ENCODE assay signal across 17 cellular contexts in genomic region chr6:153436346-153436745, GRCh38.
DNase-seq lines count a peak whose midpoint lies in the region; ATAC-seq, FAIRE-seq and TF ChIP-seq lines count a peak whose summit lies in the region.
"Had no signal": no experiment of that assay in that cellular context is flagged by ENCODE, and none has a peak within 500 bp of the region (broad histone marks: within the 10 kb centered on the region; RNA-seq: fewer than 3 reads in every experiment).

No MANE protein-coding gene starts in this region.

- H3K79me2 ChIP-seq in GM12878 (ENCODE audit: control insufficient read depth, insufficient read depth, low read length): no peaks in the 10 kb centered on the region

- H3K9me3 ChIP-seq in HUES6 (ENCODE audit: control insufficient read depth, insufficient read depth, low read depth, low read length) (no peaks in the 10 kb centered on the region), GM12878 (replicated peaks; ENCODE audit: control insufficient read depth, insufficient read depth, low read length) (no peaks in the 10 kb centered on the region), iPS-18a (ENCODE audit: control insufficient read depth, low read depth, low read length) (no peaks in the 10 kb centered on the region), esophagus squamous epithelium (no peaks in the 10 kb centered on the region), BE2C (no peaks in the 10 kb centered on the region)
- H3K9me3 ChIP-seq: A549 had no signal

- no peak for FAIRE-seq in GM12878 (lab: Jason Lieb, UNC)
- FAIRE-seq: A549 had no signal

- no peak overlapping the region for H3K4me3 ChIP-seq in HUES6 (ENCODE audit: low read depth, low read length)
- H3K4me3 ChIP-seq in GM12878: no peak overlapping the region
- no peak overlapping the region for H3K4me3 ChIP-seq in iPS-18a (ENCODE audit: low read length)
- no peak overlapping the region for H3K4me3 ChIP-seq in esophagus squamous epithelium
- no peak overlapping the region for H3K4me3 ChIP-seq in BE2C (ENCODE audit: low read depth, low read length)
- H3K4me3 ChIP-seq: A549, SK-N-MC had no signal

- TF ChIP-seq POLR2A in GM12878 (IDR thresholded peaks at IDR 0.05; ENCODE audit: low read depth, low read length) (no peak), esophagus squamous epithelium (IDR thresholded peaks at IDR 0.05) (no peak)

- ATAC-seq in GM18867 (IDR thresholded peaks at IDR 0.05; ENCODE audit: unreplicated experiment) (peak; percentile 63), GM12878 (peak; percentile 44), left lobe of liver (no peak)
- ATAC-seq: A549, Panc1, T-cell had no signal

- no peaks in the 10 kb centered on the region for H4K20me1 ChIP-seq in GM12878 (ENCODE audit: control insufficient read depth, insufficient read depth)

- H3K4me1 ChIP-seq in HUES6 (ENCODE audit: control insufficient read depth, insufficient read depth, low read length) (peaks cover 28% of the 10 kb centered on the region), GM12878 (ENCODE audit: control insufficient read depth, insufficient read depth, low read length) (no peaks in the 10 kb centered on the region), iPS-18a (ENCODE audit: control insufficient read depth, low read depth, low read length) (peaks cover 25% of the 10 kb centered on the region), esophagus squamous epithelium (no peaks in the 10 kb centered on the region), BE2C (no peaks in the 10 kb centered on the region)
- H3K4me1 ChIP-seq: A549 had no signal

- TF ChIP-seq RAD21 in GM12878 (IDR thresholded peaks at IDR 0.05; ENCODE audit: insufficient read depth, low read depth, low read length): no peak

- POLR2A ChIA-PET in GM12878 (lab: Charles Lee): no interaction called here

- in situ Hi-C loops in GM12878 (cut with MboI): no loop called here

- TF ChIP-seq EP300 in GM12878 (IDR thresholded peaks at IDR 0.05; ENCODE audit: borderline replicate concordance in 1 of 2, control insufficient read depth in 1 of 2, low read depth in 2 of 2, low read length in 2 of 2): no peak

- SMC1A ChIA-PET in GM12878 (lab: Charles Lee; ENCODE audit: uncharacterized antibody, unreplicated experiment): interaction anchor here (0.6 kb wide), 1 partner anchor 310 kb away, joined by 3 read pairs; no protein-coding TSS in a partner anchor

- DNase-seq in GM12878 (ENCODE audit: low read depth, low spot score) (no peak), esophagus squamous epithelium (lab: John Stamatoyannopoulos, UW) (no peak), EL (no peak), BE2C (no peak), left lobe of liver (ENCODE audit: low spot score) (no peak)
- DNase-seq: C1 segment of cervical spinal cord, NCI-H187 treated with DMSO at 0.1 percent for 48 hours, NCI-H510A, NCI-H774, Right ventricle myocardium superior, T-cell had no signal

- intact Hi-C loops in GM12878 (cut with micrococcal nuclease; ENCODE audit: unreplicated experiment) (no loop called here), esophagus squamous epithelium (cut with DNase I) (no loop called here)

- RAD21 ChIA-PET in GM12878 (lab: Charles Lee; ENCODE audit: unreplicated experiment): no interaction called here

- H3K9ac ChIP-seq in HUES6 (ENCODE audit: low read length) (no peak overlapping the region), GM12878 (ENCODE audit: control insufficient read depth, insufficient read depth, low read length) (no peak overlapping the region), iPS-18a (ENCODE audit: low read length) (no peak overlapping the region)

- TF ChIP-seq CTCF in GM12878 (IDR thresholded peaks at IDR 0.05 in 2 of 3, conservative IDR thresholded peaks at IDR 0.05 in 1 of 3; ENCODE audit: control insufficient read depth in 2 of 3, extremely low read depth in 1 of 3, insufficient read depth in 1 of 3, low read depth in 3 of 3, low read length in 3 of 3) (no peak), esophagus squamous epithelium (IDR thresholded peaks at IDR 0.05) (no peak), BE2C (IDR thresholded peaks at IDR 0.05; ENCODE audit: low read depth, low read length) (no peak)

- H3K4me2 ChIP-seq in GM12878 (ENCODE audit: control insufficient read depth, insufficient read depth): no peak overlapping the region
- H3K4me2 ChIP-seq: A549 had no signal

- 16% methylated on average over 5 of the region's 5 CpGs for WGBS in GM12878 (ENCODE audit: insufficient coverage, insufficient replicate concordance, low lambda C conversion rate, missing lambda C conversion rate)
- WGBS in esophagus squamous epithelium, 2 donors: 40 to 61% methylated on average over 3 to 5 of the region's 5 CpGs

- BruUV-seq in GM12878 (replicated peaks; lab: Mats Ljungman, UMichigan): no TSS peak

- H2AFZ ChIP-seq in GM12878 (ENCODE audit: control insufficient read depth, low read depth, low read length): no peak overlapping the region

- H3K27me3 ChIP-seq in HUES6 (ENCODE audit: control insufficient read depth, insufficient read depth, low read length) (no peaks in the 10 kb centered on the region), GM12878 (replicated peaks in 1 of 2; ENCODE audit: control insufficient read depth in 2 of 2, insufficient read depth in 2 of 2, low read length in 1 of 2) (no peaks in the 10 kb centered on the region), iPS-18a (ENCODE audit: control insufficient read depth, insufficient read depth, low read length) (no peaks in the 10 kb centered on the region), esophagus squamous epithelium (no peaks in the 10 kb centered on the region), BE2C (no peaks in the 10 kb centered on the region)

- H3K27ac ChIP-seq in HUES6 (ENCODE audit: low read depth, low read length): peak overlapping the region; percentile 77; the same call in 1 of the 2 replicates
- no peak overlapping the region for H3K27ac ChIP-seq in GM12878 (ENCODE audit: control insufficient read depth, insufficient read depth)
- peak overlapping the region; percentile 53 for H3K27ac ChIP-seq in iPS-18a (ENCODE audit: low read length)
- no peak overlapping the region for H3K27ac ChIP-seq in esophagus squamous epithelium
- H3K27ac ChIP-seq: A549, SK-N-MC had no signal

- CTCF ChIA-PET in GM12878 (lab: Yijun Ruan, JAX): no interaction called here

- no peaks in the 10 kb centered on the region for H3K36me3 ChIP-seq in HUES6 (ENCODE audit: control insufficient read depth, insufficient read depth, low read length)
- H3K36me3 ChIP-seq in GM12878 (ENCODE audit: control insufficient read depth in 2 of 2, insufficient read depth in 2 of 2, low read length in 1 of 2): no peaks in the 10 kb centered on the region
- no peaks in the 10 kb centered on the region for H3K36me3 ChIP-seq in iPS-18a (ENCODE audit: control insufficient read depth, low read depth, low read length)
- no peaks in the 10 kb centered on the region for H3K36me3 ChIP-seq in esophagus squamous epithelium
- H3K36me3 ChIP-seq in BE2C: no peaks in the 10 kb centered on the region

TF ChIP-seq in GM12878, 131 proteins besides CTCF, POLR2A, EP300 and RAD21 (continues in another document):
- TF ChIP-seq PBX3 (IDR thresholded peaks at IDR 0.05; ENCODE audit: insufficient replicate concordance, low read depth, low read length): no peak
- TF ChIP-seq BCL3 (IDR thresholded peaks at IDR 0.05; ENCODE audit: borderline replicate concordance, insufficient read depth, low read depth, low read length, poor library complexity, severe bottlenecking): no peak
- no peak for TF ChIP-seq ESRRA (IDR thresholded peaks at IDR 0.05; ENCODE audit: low read length)
- TF ChIP-seq ZNF24 (IDR thresholded peaks at IDR 0.05): no peak
- no peak for TF ChIP-seq WRNIP1 (IDR thresholded peaks at IDR 0.05; ENCODE audit: borderline replicate concordance, low read depth, low read length)
- no peak for TF ChIP-seq ASH2L (IDR thresholded peaks at IDR 0.05; ENCODE audit: borderline replicate concordance, low read depth)
- TF ChIP-seq LARP7 (IDR thresholded peaks at IDR 0.05): no peak
- TF ChIP-seq EGR1 (IDR thresholded peaks at IDR 0.05; ENCODE audit: borderline replicate concordance in 1 of 2, low read depth in 2 of 2, low read length in 2 of 2): no peak
- TF ChIP-seq TAF1 (IDR thresholded peaks at IDR 0.05; ENCODE audit: borderline replicate concordance, low read depth, low read length): no peak

Comparison
In these comparisons a context has a peak if more than half of its experiments do, and no peak if none do; other contexts are left out.
1. H3K27ac ChIP-seq: peak in HUES6 (single experiment) and iPS-18a (single experiment); none in GM12878 (single experiment) and esophagus squamous epithelium (0 of 4).